In genomic region chr5:116370149-116370548, GRCh38 we compare ENCODE assay signal across 1 cellular context.
TF ChIP-seq lines count a peak whose summit lies in the region.

No MANE protein-coding gene starts in this region.

TF ChIP-seq in GM12878, 131 proteins besides CTCF, POLR2A, EP300 and RAD21 (continued from another document):
- no peak for TF ChIP-seq ZBTB11 (CRISPR knock-in tag; IDR thresholded peaks at IDR 0.05)
- no peak for TF ChIP-seq HDGF (IDR thresholded peaks at IDR 0.05)
- no peak for TF ChIP-seq PKNOX1 (IDR thresholded peaks at IDR 0.05)
- no peak for TF ChIP-seq SMAD1 (IDR thresholded peaks at IDR 0.05; ENCODE audit: low read depth, partially characterized antibody)
- no peak for TF ChIP-seq NFXL1 (IDR thresholded peaks at IDR 0.05; ENCODE audit: borderline replicate concordance)
- TF ChIP-seq MTA3 (IDR thresholded peaks at IDR 0.05; ENCODE audit: borderline replicate concordance, low read length): no peak
- no peak for TF ChIP-seq MYB (IDR thresholded peaks at IDR 0.05; ENCODE audit: borderline replicate concordance, low read depth, low read length)
- TF ChIP-seq RBBP5 (conservative IDR thresholded peaks at IDR 0.05): no peak
- TF ChIP-seq RELB (IDR thresholded peaks at IDR 0.05; ENCODE audit: low read depth): no peak
